11 cellular contexts compared by ENCODE assay signal in genomic region chr2:59584958-59585357, GRCh38.
DNase-seq lines count a peak whose midpoint lies in the region; ATAC-seq and TF ChIP-seq lines count a peak whose summit lies in the region.
"Had no signal": no experiment of that assay in that cellular context is flagged by ENCODE, and none has a peak within 500 bp of the region (broad histone marks: within the 10 kb centered on the region; RNA-seq: fewer than 3 reads in every experiment).

No MANE protein-coding gene starts in this region.

- ATAC-seq in left ventricle myocardium superior: no peak
- ATAC-seq in body of pancreas: no peak
- ATAC-seq: stimulated activated naive CD8-positive, alpha-beta T cell treated with anti-CD3 and anti-CD28 coated beads, Interleukin-15, amount 100 ng/mL, for 72 hours had no signal

- no peaks in the 10 kb centered on the region for H3K4me1 ChIP-seq in body of pancreas

- no peaks in the 10 kb centered on the region for H3K9me3 ChIP-seq in body of pancreas

- intact Hi-C loops in left ventricle myocardium superior (cut with micrococcal nuclease) (no loop called here), body of pancreas (cut with DNase I) (no loop called here)

- peak; percentile 1 to 8 for DNase-seq in activated CD4-positive, alpha-beta T cell treated with anti-CD3 and anti-CD28 coated beads, Interleukin-2, amount 50 U/mL, for 48 hours
- DNase-seq in activated CD4-positive, alpha-beta T cell treated with anti-CD3 and anti-CD28 coated beads, Interleukin-2, amount 50 U/mL, for 4 hours: no peak
- DNase-seq in NAMALWA (ENCODE audit: low spot score): peak; percentile 68
- peak; percentile 28 for DNase-seq in stimulated activated CD8-positive, alpha-beta memory T cell treated with anti-CD3 and anti-CD28 coated beads, Interleukin-4, amount 100 ng/mL, for 48 hours
- no peak for DNase-seq in left ventricle myocardium superior
- DNase-seq in amygdala (lab: John Stamatoyannopoulos, UW): no peak
- no peak for DNase-seq in body of pancreas
- DNase-seq: activated T-cell treated with anti-CD3 and anti-CD28 coated beads, Interleukin-2, amount 50 U/mL, for 1 hour; CD4-positive, alpha-beta T cell had no signal

- no peak for TF ChIP-seq POLR2A in body of pancreas (IDR thresholded peaks at IDR 0.05)

- no peaks in the 10 kb centered on the region for H3K36me3 ChIP-seq in body of pancreas (replicated peaks in 1 of 2; ENCODE audit: insufficient read depth in 1 of 2, low read depth in 2 of 2)

- H3K27me3 ChIP-seq in body of pancreas: no peaks in the 10 kb centered on the region

- TF ChIP-seq CTCF in VCaP (conservative IDR thresholded peaks at IDR 0.05) (peak; percentile 59), body of pancreas (IDR thresholded peaks at IDR 0.05) (no peak)

- no peak overlapping the region for H3K4me3 ChIP-seq in body of pancreas

- no peak overlapping the region for H3K27ac ChIP-seq in VCaP
- no peak overlapping the region for H3K27ac ChIP-seq in body of pancreas

- 89 to 100% methylated on average over 1 of the region's 1 CpG for WGBS in body of pancreas, 2 donors

Comparison
In these comparisons a context has a peak if more than half of its experiments do, and no peak if none do; other contexts are left out.
1. DNase-seq: peak in activated CD4-positive, alpha-beta T cell treated with anti-CD3 and anti-CD28 coated beads, Interleukin-2, amount 50 U/mL, for 48 hours (2 of 2), NAMALWA (single experiment) and stimulated activated CD8-positive, alpha-beta memory T cell treated with anti-CD3 and anti-CD28 coated beads, Interleukin-4, amount 100 ng/mL, for 48 hours (single experiment); none in activated CD4-positive, alpha-beta T cell treated with anti-CD3 and anti-CD28 coated beads, Interleukin-2, amount 50 U/mL, for 4 hours (0 of 2), left ventricle myocardium superior (single experiment), amygdala (0 of 56) and body of pancreas (0 of 4).